Comparison of ENCODE assay signal across 8 cellular contexts in the genomic region with DNA sequence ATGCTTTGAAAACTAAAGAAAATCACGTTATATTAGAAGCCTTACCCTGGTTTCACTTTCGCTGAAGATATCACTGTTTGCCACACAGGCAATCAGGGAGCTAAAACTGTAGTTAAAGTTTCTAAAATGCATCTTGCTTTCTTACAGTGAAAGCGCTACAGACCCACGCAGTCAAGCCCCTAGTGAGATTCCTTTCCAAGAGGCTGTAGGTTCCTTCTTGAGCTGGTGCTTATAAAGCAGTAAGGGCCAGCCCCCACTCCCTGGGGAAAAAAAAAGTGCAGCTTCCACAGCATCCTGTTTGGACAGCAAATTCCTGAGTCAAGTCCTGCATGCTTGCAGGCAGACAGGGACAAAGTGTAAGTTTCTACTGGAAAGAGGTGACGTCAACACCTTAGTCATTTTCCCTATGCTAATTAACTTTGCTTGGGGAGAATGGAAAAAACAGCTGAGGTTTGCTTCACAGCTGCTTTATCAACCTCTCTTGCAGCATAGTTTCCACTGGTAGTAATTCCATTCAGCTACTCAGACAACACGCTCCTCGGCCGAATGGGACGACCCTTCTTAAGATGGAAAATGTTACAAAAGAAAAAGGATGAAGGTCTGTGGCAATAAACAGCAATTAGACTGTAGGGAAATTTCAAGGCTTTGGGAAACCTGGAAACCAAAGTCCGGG. TPM values are rescaled to one million over a fixed set of nuclear protein-coding genes. Genes with fewer than 3 reads are reported as not detected.
DNase-seq lines count a peak whose midpoint lies in the region; ATAC-seq and TF ChIP-seq lines count a peak whose summit lies in the region.

No MANE protein-coding gene starts in this region.

- intact Hi-C loops in left ventricle myocardium inferior (cut with micrococcal nuclease) (no loop called here), prostate gland (cut with DNase I) (loop anchor here (5.0 kb wide), 1 partner anchor 66 kb away; no protein-coding TSS in a partner anchor)

- H3K27me3 Mint-ChIP-seq in activated CD8-positive, alpha-beta memory T cell treated with anti-CD3 and anti-CD28 coated beads, Interleukin-2, amount 10 ng/mL, durations not matched to agents 7 days and 5 days: no peaks in the 10 kb centered on the region

- CTCF ChIA-PET in activated CD8-positive, alpha-beta memory T cell treated with anti-CD3 and anti-CD28 coated beads, Interleukin-2, amount 10 ng/mL, durations not matched to agents 7 days and 5 days (lab: Charles Lee): interaction anchor here (0.8 to 1.6 kb wide), 3 partner anchors 9 to 76 kb away, joined by 3 to 6 read pairs (median 3); no protein-coding TSS in a partner anchor

- peak overlapping the region; percentile 12 for H3K27ac Mint-ChIP-seq in activated CD8-positive, alpha-beta memory T cell treated with anti-CD3 and anti-CD28 coated beads, Interleukin-2, amount 10 ng/mL, durations not matched to agents 7 days and 5 days

- peak; percentile 49 for TF ChIP-seq POLR2A in prostate gland (IDR thresholded peaks at IDR 0.05)

- WGBS in prostate gland: 8% methylated on average over 10 of the region's 10 CpGs

- H3K27me3 ChIP-seq in left ventricle myocardium inferior (ENCODE audit: low read depth) (no peaks in the 10 kb centered on the region), prostate gland (replicated peaks; ENCODE audit: insufficient read depth) (no peaks in the 10 kb centered on the region)

- H3K4me3 ChIP-seq in left ventricle myocardium inferior (peak overlapping the region; percentile 62), prostate gland (peak overlapping the region; percentile 22 to 36)

- peak overlapping the region; percentile 51 for H3K4me3 Mint-ChIP-seq in activated CD8-positive, alpha-beta memory T cell treated with anti-CD3 and anti-CD28 coated beads, Interleukin-2, amount 10 ng/mL, durations not matched to agents 7 days and 5 days

- H3K9me3 ChIP-seq in left ventricle myocardium inferior (replicated peaks) (peaks cover 8% of the 10 kb centered on the region), prostate gland (no peaks in the 10 kb centered on the region)

- peaks cover 11% of the 10 kb centered on the region for H3K4me1 Mint-ChIP-seq in activated CD8-positive, alpha-beta memory T cell treated with anti-CD3 and anti-CD28 coated beads, Interleukin-2, amount 10 ng/mL, durations not matched to agents 7 days and 5 days

- TF ChIP-seq CTCF in left ventricle myocardium inferior (IDR thresholded peaks at IDR 0.05; ENCODE audit: borderline replicate concordance) (no peak), prostate gland (IDR thresholded peaks at IDR 0.05) (no peak)

- H3K4me1 ChIP-seq in left ventricle myocardium inferior: peaks cover 80% of the 10 kb centered on the region
- no peaks in the 10 kb centered on the region for H3K4me1 ChIP-seq in prostate gland (replicated peaks)

- no peak for DNase-seq in activated CD8-positive, alpha-beta memory T cell treated with anti-CD3 and anti-CD28 coated beads, Interleukin-2, amount 10 ng/mL, durations not matched to agents 7 days and 5 days
- DNase-seq in activated CD8-positive, alpha-beta memory T cell treated with anti-CD3 and anti-CD28 coated beads, Interleukin-2, amount 50 U/mL, for 48 hours: no peak
- peak; percentile 13 for DNase-seq in NCI-H774 (lab: John Stamatoyannopoulos, UW)
- peak; percentile 72 for DNase-seq in left ventricle myocardium inferior
- DNase-seq in prostate gland (ENCODE audit: low spot score): peak; percentile 69
- no peak for DNase-seq in DMS153 (lab: John Stamatoyannopoulos, UW)

- peak; percentile 66 for ATAC-seq in activated CD8-positive, alpha-beta memory T cell treated with anti-CD3 and anti-CD28 coated beads, Interleukin-2, amount 10 ng/mL, durations not matched to agents 7 days and 5 days
- ATAC-seq in HG03280 (IDR thresholded peaks at IDR 0.05; ENCODE audit: unreplicated experiment): no peak

- H3K27ac ChIP-seq in angular gyrus (ENCODE audit: low read depth, low read length): peak overlapping the region; percentile 29
- peak overlapping the region; percentile 86 for H3K27ac ChIP-seq in left ventricle myocardium inferior (replicated peaks)
- peak overlapping the region; percentile 81 to 85 for H3K27ac ChIP-seq in prostate gland

- no peaks in the 10 kb centered on the region for H3K9me3 Mint-ChIP-seq in activated CD8-positive, alpha-beta memory T cell treated with anti-CD3 and anti-CD28 coated beads, Interleukin-2, amount 10 ng/mL, durations not matched to agents 7 days and 5 days (ENCODE audit: low read depth)

- H3K36me3 ChIP-seq in left ventricle myocardium inferior (peaks cover 6% of the 10 kb centered on the region), prostate gland (peaks cover 0 to under 1% of the 10 kb centered on the region in 2 donors)

- no peaks in the 10 kb centered on the region for H3K36me3 Mint-ChIP-seq in activated CD8-positive, alpha-beta memory T cell treated with anti-CD3 and anti-CD28 coated beads, Interleukin-2, amount 10 ng/mL, durations not matched to agents 7 days and 5 days

RNA-seq across cellular contexts. Expression of gene KCNE1, which starts 14.7 kb away (rescaled TPM):
- total RNA-seq in activated CD8-positive, alpha-beta memory T cell treated with anti-CD3 and anti-CD28 coated beads, Interleukin-2, amount 10 ng/mL, durations not matched to agents 7 days and 5 days: under 1 TPM; 0.15 to 0.26 TPM
- total RNA-seq in left ventricle myocardium inferior: 4.8 TPM
- total RNA-seq in prostate gland: 1 to 10 TPM in 1 of 2 donors, under 1 TPM in 1; 0.32 to 6.7 TPM

Comparison
In these comparisons a context has a peak if more than half of its experiments do, and no peak if none do; other contexts are left out.
1. DNase-seq: peak in NCI-H774 (single experiment), left ventricle myocardium inferior (single experiment) and prostate gland (single experiment); none in activated CD8-positive, alpha-beta memory T cell treated with anti-CD3 and anti-CD28 coated beads, Interleukin-2, amount 10 ng/mL, durations not matched to agents 7 days and 5 days (single experiment), activated CD8-positive, alpha-beta memory T cell treated with anti-CD3 and anti-CD28 coated beads, Interleukin-2, amount 50 U/mL, for 48 hours (single experiment) and DMS153 (single experiment).
2. H3K27ac ChIP-seq: peak in every context shown above with its lines; median percentile 86 in left ventricle myocardium inferior; 83 in prostate gland; 29 in angular gyrus.